Comparison of ENCODE assay signal across 26 cellular contexts in the genomic region with DNA sequence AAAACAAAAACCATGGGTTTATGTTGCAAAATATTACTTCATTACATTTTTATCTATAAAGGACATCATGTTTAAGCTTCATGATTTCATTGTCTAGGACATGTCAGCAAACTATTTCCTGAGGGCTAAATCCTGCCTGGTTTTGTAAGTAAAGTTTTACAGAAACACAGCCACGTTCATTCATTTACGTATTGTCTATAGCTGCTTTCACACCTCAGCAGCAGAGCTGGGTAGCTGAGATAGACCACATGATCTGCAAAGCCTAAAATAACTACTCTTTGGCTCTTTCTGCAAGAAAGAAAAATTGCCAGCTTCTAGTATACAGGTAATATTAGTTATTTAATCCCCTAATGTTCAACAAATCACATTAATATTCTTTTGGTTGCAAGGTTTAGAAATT.
"Had no signal": no experiment of that assay in that cellular context is flagged by ENCODE, and none has a peak within 500 bp of the region (broad histone marks: within the 10 kb centered on the region; RNA-seq: fewer than 3 reads in every experiment).

No MANE protein-coding gene starts in this region.

- H3K4me3 Mint-ChIP-seq: activated CD4-positive, alpha-beta T cell treated with anti-CD3 and anti-CD28 coated beads, Interleukin-2, amount 10 ng/mL, durations not matched to agents 7 days and 5 days; activated CD8-positive, alpha-beta T cell treated with anti-CD3 and anti-CD28 coated beads for 36 hours; activated naive CD8-positive, alpha-beta T cell; activated T-cell treated with anti-CD3 and anti-CD28 coated beads, Interleukin-2, amount 50 U/mL, for 4 hours; activated T-helper 17 cell treated with anti-CD3 and anti-CD28 coated beads, Interleukin-2, amount 50 U/mL, for 72 hours; endodermal cell had no signal

- H3K27ac Mint-ChIP-seq: activated CD4-positive, alpha-beta T cell treated with anti-CD3 and anti-CD28 coated beads, Interleukin-2, amount 10 ng/mL, durations not matched to agents 7 days and 5 days; activated CD8-positive, alpha-beta T cell treated with anti-CD3 and anti-CD28 coated beads for 36 hours; activated naive CD8-positive, alpha-beta T cell; activated T-helper 17 cell treated with anti-CD3 and anti-CD28 coated beads, Interleukin-2, amount 50 U/mL, for 72 hours; endodermal cell had no signal

- H3K27ac ChIP-seq: body of pancreas, colonic mucosa, gastroesophageal sphincter, heart right ventricle had no signal

- H3K9me3 ChIP-seq: body of pancreas, colonic mucosa, gastroesophageal sphincter, heart right ventricle had no signal

- H3K36me3 ChIP-seq: colonic mucosa, gastroesophageal sphincter, heart right ventricle had no signal

- H3K4me1 ChIP-seq: body of pancreas, colonic mucosa, gastroesophageal sphincter had no signal

- H3K27me3 Mint-ChIP-seq: activated CD4-positive, alpha-beta T cell treated with anti-CD3 and anti-CD28 coated beads, Interleukin-2, amount 10 ng/mL, durations not matched to agents 7 days and 5 days; activated CD8-positive, alpha-beta T cell treated with anti-CD3 and anti-CD28 coated beads for 36 hours; activated naive CD8-positive, alpha-beta T cell; activated T-helper 17 cell treated with anti-CD3 and anti-CD28 coated beads, Interleukin-2, amount 50 U/mL, for 72 hours had no signal

- DNase-seq: activated CD4-positive, alpha-beta T cell treated with anti-CD3 and anti-CD28 coated beads for 1 hour; activated CD4-positive, alpha-beta T cell treated with anti-CD3 and anti-CD28 coated beads for 4 hours; activated CD4-positive, alpha-beta T cell treated with anti-CD3 and anti-CD28 coated beads, Interleukin-2, amount 10 ng/mL, durations not matched to agents 7 days and 5 days; activated CD4-positive, alpha-beta T cell treated with anti-CD3 and anti-CD28 coated beads, Interleukin-2, amount 50 U/mL, for 48 hours; activated CD4-positive, CD25-positive, alpha-beta regulatory T cell; activated CD8-positive, alpha-beta memory T cell treated with anti-CD3 and anti-CD28 coated beads for 24 hours; activated CD8-positive, alpha-beta T cell treated with anti-CD3 and anti-CD28 coated beads for 36 hours; activated effector memory CD4-positive, alpha-beta T cell treated with Interleukin-2 at 50 U/mL for 16 hours; activated gamma-delta T cell treated with Interleukin-2 at 50 U/mL for 16 hours; activated naive CD4-positive, alpha-beta T cell treated with anti-CD3 and anti-CD28 coated beads, Interleukin-2, amount 50 U/mL, for 16 hours; activated naive CD4-positive, alpha-beta T cell treated with Interleukin-2 at 50 U/mL for 16 hours; activated T-cell treated with anti-CD3 and anti-CD28 coated beads, Interleukin-2, amount 50 U/mL, for 4 hours; amygdala; aorta; body of pancreas; caudate nucleus; cerebellar nuclear complex; colonic mucosa; effector CD8-positive, alpha-beta T cell; foreskin melanocyte; heart right ventricle had no signal

- H3K9me3 Mint-ChIP-seq: activated CD4-positive, alpha-beta T cell treated with anti-CD3 and anti-CD28 coated beads, Interleukin-2, amount 10 ng/mL, durations not matched to agents 7 days and 5 days; activated CD8-positive, alpha-beta T cell treated with anti-CD3 and anti-CD28 coated beads for 36 hours; activated T-cell treated with anti-CD3 and anti-CD28 coated beads, Interleukin-2, amount 50 U/mL, for 4 hours; activated T-helper 17 cell treated with anti-CD3 and anti-CD28 coated beads, Interleukin-2, amount 50 U/mL, for 72 hours; endodermal cell had no signal

- ATAC-seq: activated CD8-positive, alpha-beta T cell treated with anti-CD3 and anti-CD28 coated beads for 36 hours; activated T-cell treated with anti-CD3 and anti-CD28 coated beads, Interleukin-2, amount 50 U/mL, for 4 hours; activated T-helper 17 cell treated with anti-CD3 and anti-CD28 coated beads, Interleukin-2, amount 50 U/mL, for 72 hours; body of pancreas; esophagus mucosa; gastroesophageal sphincter; heart right ventricle had no signal

- H3K27me3 ChIP-seq: body of pancreas, colonic mucosa, gastroesophageal sphincter had no signal

- H3K4me1 Mint-ChIP-seq: activated T-helper 17 cell treated with anti-CD3 and anti-CD28 coated beads, Interleukin-2, amount 50 U/mL, for 72 hours had no signal

- H3K4me3 ChIP-seq: body of pancreas, colonic mucosa, gastroesophageal sphincter, heart right ventricle had no signal

- H3K36me3 Mint-ChIP-seq: activated naive CD8-positive, alpha-beta T cell had no signal
